9 cellular contexts compared by ENCODE assay signal in the genomic region with DNA sequence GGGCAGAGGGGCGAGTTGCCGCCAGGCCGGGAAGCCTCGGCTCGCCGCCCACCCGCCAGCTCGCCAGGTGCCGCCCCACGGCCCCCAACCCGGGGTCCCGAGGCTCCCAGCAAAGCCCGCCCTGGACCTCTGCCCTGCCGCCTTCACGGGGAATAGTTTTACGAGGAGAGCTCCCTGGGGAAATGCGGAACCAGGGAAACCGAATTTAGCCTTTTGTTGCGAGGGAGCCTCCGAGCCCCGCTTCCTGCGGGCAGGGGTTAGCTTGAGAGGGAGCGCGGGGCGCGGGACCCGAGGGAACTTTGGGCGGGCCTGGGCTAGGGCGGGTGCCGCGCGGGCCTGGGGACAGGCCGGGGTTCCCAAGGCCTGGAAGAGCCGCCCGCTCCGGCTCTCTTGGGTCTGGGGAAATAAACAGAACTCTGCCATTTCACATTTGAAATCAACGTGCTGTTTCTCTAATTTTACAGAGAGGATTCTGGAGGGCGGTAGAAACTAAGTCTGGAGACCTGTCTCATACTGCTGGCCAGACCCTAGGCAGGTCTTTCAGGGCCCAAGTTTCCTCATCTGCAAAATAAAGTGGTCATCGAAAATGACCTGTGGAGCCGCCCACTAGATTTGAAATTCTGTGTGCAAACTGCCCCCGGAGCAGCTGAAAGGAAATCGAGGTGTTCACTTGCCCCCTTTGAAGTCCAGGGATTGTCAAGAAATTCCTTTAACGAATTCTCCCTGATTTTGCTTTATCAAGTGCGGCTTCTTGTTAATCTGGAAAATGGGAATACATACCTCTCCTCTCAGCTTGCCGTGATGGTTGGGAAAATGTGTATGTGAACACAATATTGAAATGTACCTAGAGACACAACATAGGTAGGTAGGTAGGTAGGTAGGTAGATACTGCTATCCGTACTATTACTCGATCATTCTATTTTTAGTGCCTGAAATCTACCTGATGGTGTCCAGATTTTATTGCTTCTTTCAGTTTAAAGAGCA. TPM values are rescaled to one million over a fixed set of nuclear protein-coding genes. Genes with fewer than 3 reads are reported as not detected.
DNase-seq lines count a peak whose midpoint lies in the region; ATAC-seq and TF ChIP-seq lines count a peak whose summit lies in the region.
"Had no signal": no experiment of that assay in that cellular context is flagged by ENCODE, and none has a peak within 500 bp of the region (broad histone marks: within the 10 kb centered on the region; RNA-seq: fewer than 3 reads in every experiment).

No MANE protein-coding gene starts in this region.

- H3K36me3 Mint-ChIP-seq in glutamatergic neuron (ENCODE audit: unreplicated experiment) = no peaks in the 10 kb centered on the region

- H2AFZ ChIP-seq in parathyroid adenoma = peak overlapping the region; percentile 95

- H3K9ac ChIP-seq in parathyroid adenoma = no peak overlapping the region

- H3K4me2 ChIP-seq in parathyroid adenoma (ENCODE audit: low read length) = peak overlapping the region; percentile 83

- H3K27me3 Mint-ChIP-seq in glutamatergic neuron (ENCODE audit: unreplicated experiment) = peaks cover 15% of the 10 kb centered on the region

- ATAC-seq in HG03095 (IDR thresholded peaks at IDR 0.05; ENCODE audit: unreplicated experiment) = peak; percentile 19
- ATAC-seq in GM18519 (IDR thresholded peaks at IDR 0.05; ENCODE audit: low FRiP score, unreplicated experiment) = no peak

- no peaks in the 10 kb centered on the region for H3K36me3 ChIP-seq in parathyroid adenoma (ENCODE audit: control insufficient read depth, insufficient read depth, low read length)

- no peaks in the 10 kb centered on the region for H3K79me2 ChIP-seq in parathyroid adenoma

- peaks cover 16% of the 10 kb centered on the region for H3K4me1 Mint-ChIP-seq in glutamatergic neuron (ENCODE audit: low read depth, unreplicated experiment)

- DNase-seq in NCI-H748 (lab: John Stamatoyannopoulos, UW; ENCODE audit: unreplicated experiment) = peak; percentile 76
- DNase-seq in NCI-H748 treated with DMSO at 0.1 percent for 48 hours (lab: John Stamatoyannopoulos, UW) = no peak
- peak; percentile 51 for DNase-seq in NCI-H345 treated with DMSO at 0.1 percent for 48 hours (lab: John Stamatoyannopoulos, UW; ENCODE audit: unreplicated experiment)
- DNase-seq in activated naive CD4-positive, alpha-beta T cell treated with anti-CD3 and anti-CD28 coated beads, Interleukin-2, amount 50 U/mL, for 16 hours = peak; percentile 28
- no peak for DNase-seq in glutamatergic neuron

- no peaks in the 10 kb centered on the region for H3K9me3 ChIP-seq in parathyroid adenoma (ENCODE audit: control insufficient read depth, low read length)

- peak overlapping the region; percentile 86 for H3K27ac ChIP-seq in parathyroid adenoma

- H3K4me3 Mint-ChIP-seq in glutamatergic neuron (ENCODE audit: unreplicated experiment) = peak overlapping the region; percentile 78

- TF ChIP-seq CTCF in glutamatergic neuron (IDR thresholded peaks at IDR 0.05; ENCODE audit: partially characterized antibody, unreplicated experiment) (no peak), parathyroid adenoma (IDR thresholded peaks at IDR 0.05) (no peak)

- peak overlapping the region; percentile 78 for H3K4me3 ChIP-seq in parathyroid adenoma (ENCODE audit: low read depth, low read length)

- H3K27me3 ChIP-seq in parathyroid adenoma (ENCODE audit: control insufficient read depth, insufficient read depth, low read length) = no peaks in the 10 kb centered on the region

- no peaks in the 10 kb centered on the region for H3K4me1 ChIP-seq in parathyroid adenoma

- peaks cover 17% of the 10 kb centered on the region for H3K9me3 Mint-ChIP-seq in glutamatergic neuron (ENCODE audit: unreplicated experiment)

- peak overlapping the region; percentile 86 for H3K27ac Mint-ChIP-seq in glutamatergic neuron (ENCODE audit: unreplicated experiment)

RNA-seq across cellular contexts. Expression of a gene that starts 0.7 kb away (rescaled TPM):
- total RNA-seq in glutamatergic neuron (ENCODE audit: unreplicated experiment) = 312 TPM

RNA-seq across cellular contexts. Expression of a gene that starts 8.1 kb away (rescaled TPM):
- not detected for total RNA-seq in glutamatergic neuron (ENCODE audit: unreplicated experiment)
- total RNA-seq: dermis microvascular lymphatic vessel endothelial cell had no signal

RNA-seq across cellular contexts. Expression of a gene that starts 57.6 kb away (rescaled TPM):
- total RNA-seq in glutamatergic neuron (ENCODE audit: unreplicated experiment) = not detected
- total RNA-seq: dermis microvascular lymphatic vessel endothelial cell had no signal

Comparison
In these comparisons a context has a peak if more than half of its experiments do, and no peak if none do; other contexts are left out.
1. DNase-seq: peak in NCI-H748 (single experiment), NCI-H345 treated with DMSO at 0.1 percent for 48 hours (single experiment) and activated naive CD4-positive, alpha-beta T cell treated with anti-CD3 and anti-CD28 coated beads, Interleukin-2, amount 50 U/mL, for 16 hours (single experiment); none in NCI-H748 treated with DMSO at 0.1 percent for 48 hours (single experiment) and glutamatergic neuron (single experiment).